In the genomic region with DNA sequence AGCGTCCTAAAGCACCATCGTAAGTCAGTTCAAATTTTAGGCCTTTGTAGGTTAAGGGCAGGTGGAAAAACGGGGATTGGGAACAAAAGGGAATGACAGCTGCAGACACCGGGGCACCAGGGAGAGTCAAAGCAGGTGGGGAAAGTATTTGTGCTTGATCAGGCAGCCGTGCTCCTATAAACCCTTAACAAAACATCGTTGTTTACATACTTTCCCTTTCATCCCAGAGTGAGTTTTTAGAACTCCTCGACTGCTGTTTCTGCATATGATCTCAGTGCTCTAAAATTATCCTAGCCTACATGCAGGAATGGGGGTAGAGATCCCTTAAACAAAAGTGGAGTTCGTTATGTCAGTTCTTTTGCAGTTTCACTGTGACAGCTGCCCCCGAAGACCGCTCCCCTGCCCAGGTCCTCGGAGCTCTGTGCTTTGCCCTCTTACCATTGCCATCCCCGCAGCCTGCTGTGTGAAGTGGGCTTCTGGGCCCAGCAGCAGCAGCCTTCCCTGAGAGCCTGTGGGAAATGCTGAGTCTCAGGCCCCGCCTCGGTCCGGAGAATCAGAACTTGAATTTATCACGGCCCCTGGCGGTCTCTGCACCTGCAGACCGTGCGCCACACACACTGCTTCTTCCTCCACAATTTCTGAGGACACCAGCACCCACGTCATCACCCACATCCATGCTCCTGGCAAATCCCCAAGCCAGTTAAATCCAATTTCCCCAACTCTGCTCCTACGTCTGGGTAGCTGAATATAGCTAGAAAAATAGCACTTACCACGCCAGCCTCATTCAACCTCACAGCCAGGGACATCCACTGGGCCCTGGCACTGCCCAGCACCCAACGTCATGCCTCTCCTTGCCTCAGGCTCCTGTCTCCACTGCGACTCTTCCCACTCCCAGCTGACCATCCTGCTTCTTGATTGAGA, we compare ENCODE assay signal across 12 cellular contexts.
DNase-seq lines count a peak whose midpoint lies in the region; ATAC-seq and TF ChIP-seq lines count a peak whose summit lies in the region.
"Had no signal": no experiment of that assay in that cellular context is flagged by ENCODE, and none has a peak within 500 bp of the region (broad histone marks: within the 10 kb centered on the region; RNA-seq: fewer than 3 reads in every experiment).

No MANE protein-coding gene starts in this region.

- no peaks in the 10 kb centered on the region for H3K36me3 ChIP-seq in endodermal cell (ENCODE audit: control insufficient read depth, insufficient read depth, low read length)

- WGBS in endodermal cell (ENCODE audit: insufficient coverage in 1 of 2, insufficient read length in 1 of 2), 2 experiments = 81 to 82% methylated on average over 14 to 24 of the region's 24 CpGs

- no peak overlapping the region for H3K27ac ChIP-seq in endodermal cell (ENCODE audit: low read depth, low read length)

- H3K9ac ChIP-seq in endodermal cell (ENCODE audit: extremely low read depth, low read length, poor library complexity, severe bottlenecking) = no peak overlapping the region

- H3K9me3 ChIP-seq in endodermal cell (ENCODE audit: control insufficient read depth, low read length) = no peaks in the 10 kb centered on the region

- H3K36me3 Mint-ChIP-seq in endodermal cell (ENCODE audit: low read depth) = no peaks in the 10 kb centered on the region
- H3K36me3 Mint-ChIP-seq in natural killer cell treated with Interleukin-12 subunit alpha and Interleukin-12 subunit beta and Interleukin-15 and Interleukin-18, amount 100 ng/mL, for 72 hours = no peaks in the 10 kb centered on the region
- H3K36me3 Mint-ChIP-seq: CD4-positive, alpha-beta memory T cell had no signal

- H3K9me3 Mint-ChIP-seq in endodermal cell = no peaks in the 10 kb centered on the region
- H3K9me3 Mint-ChIP-seq in natural killer cell treated with Interleukin-12 subunit alpha and Interleukin-12 subunit beta and Interleukin-15 and Interleukin-18, amount 100 ng/mL, for 72 hours = no peaks in the 10 kb centered on the region

- H3K27me3 ChIP-seq in endodermal cell (ENCODE audit: control insufficient read depth, insufficient read depth, low read length, poor library complexity, severe bottlenecking) = peaks cover 20% of the 10 kb centered on the region

- no peak for ATAC-seq in GM21619 (IDR thresholded peaks at IDR 0.05; ENCODE audit: unreplicated experiment)
- no peak for ATAC-seq in natural killer cell treated with Interleukin-12 subunit alpha and Interleukin-12 subunit beta and Interleukin-15 and Interleukin-18, amount 100 ng/mL, for 72 hours
- ATAC-seq: activated T-cell treated with anti-CD3 and anti-CD28 coated beads, Interleukin-2, amount 50 U/mL, for 72 hours had no signal

- peaks cover 38% of the 10 kb centered on the region for H3K27me3 Mint-ChIP-seq in endodermal cell (ENCODE audit: insufficient read depth)
- peaks cover 8 to 12% of the 10 kb centered on the region in 2 donors for H3K27me3 Mint-ChIP-seq in natural killer cell treated with Interleukin-12 subunit alpha and Interleukin-12 subunit beta and Interleukin-15 and Interleukin-18, amount 100 ng/mL, for 72 hours

- peak; percentile 98 for DNase-seq in NCI-H1105 treated with DMSO at 0.1 percent for 48 hours (lab: John Stamatoyannopoulos, UW)
- peak; percentile 80 for DNase-seq in NCI-H2196 (lab: John Stamatoyannopoulos, UW; ENCODE audit: unreplicated experiment)
- DNase-seq in endodermal cell = peak; percentile 33
- DNase-seq in superior temporal gyrus (ENCODE audit: extremely low spot score) = peak; percentile 32
- no peak for DNase-seq in T-helper 2 cell
- DNase-seq in natural killer cell treated with Interleukin-12 subunit alpha and Interleukin-12 subunit beta and Interleukin-15 and Interleukin-18, amount 100 ng/mL, for 72 hours (ENCODE audit: low spot score) = no peak
- DNase-seq: activated CD4-positive, alpha-beta T cell treated with anti-CD3 and anti-CD28 coated beads for 1 hour; activated T-cell treated with anti-CD3 and anti-CD28 coated beads, Interleukin-2, amount 50 U/mL, for 72 hours; CD4-positive, alpha-beta memory T cell; effector memory CD4-positive, alpha-beta T cell; kidney had no signal

- H3K4me3 ChIP-seq in endodermal cell (ENCODE audit: low read length) = no peak overlapping the region

- no peak overlapping the region for H3K27ac Mint-ChIP-seq in endodermal cell
- no peak overlapping the region for H3K27ac Mint-ChIP-seq in natural killer cell treated with Interleukin-12 subunit alpha and Interleukin-12 subunit beta and Interleukin-15 and Interleukin-18, amount 100 ng/mL, for 72 hours
- H3K27ac Mint-ChIP-seq: activated T-cell treated with anti-CD3 and anti-CD28 coated beads, Interleukin-2, amount 50 U/mL, for 72 hours; CD4-positive, alpha-beta memory T cell had no signal

- no peaks in the 10 kb centered on the region for H3K4me1 Mint-ChIP-seq in endodermal cell
- no peaks in the 10 kb centered on the region for H3K4me1 Mint-ChIP-seq in natural killer cell treated with Interleukin-12 subunit alpha and Interleukin-12 subunit beta and Interleukin-15 and Interleukin-18, amount 100 ng/mL, for 72 hours (ENCODE audit: low read depth in 2 of 2)

- no peak overlapping the region for H3K4me3 Mint-ChIP-seq in endodermal cell
- H3K4me3 Mint-ChIP-seq in natural killer cell treated with Interleukin-12 subunit alpha and Interleukin-12 subunit beta and Interleukin-15 and Interleukin-18, amount 100 ng/mL, for 72 hours = no peak overlapping the region
- H3K4me3 Mint-ChIP-seq: activated T-cell treated with anti-CD3 and anti-CD28 coated beads, Interleukin-2, amount 50 U/mL, for 72 hours; CD4-positive, alpha-beta memory T cell had no signal

- H3K4me1 ChIP-seq in endodermal cell (ENCODE audit: control insufficient read depth, insufficient read depth, low read length) = no peaks in the 10 kb centered on the region

- no peak for TF ChIP-seq CTCF in endodermal cell (conservative IDR thresholded peaks at IDR 0.05)

Comparison
In these comparisons a context has a peak if more than half of its experiments do, and no peak if none do; other contexts are left out.
1. DNase-seq: peak in NCI-H1105 treated with DMSO at 0.1 percent for 48 hours (single experiment), NCI-H2196 (single experiment), endodermal cell (single experiment) and superior temporal gyrus (single experiment); none in T-helper 2 cell (0 of 5) and natural killer cell treated with Interleukin-12 subunit alpha and Interleukin-12 subunit beta and Interleukin-15 and Interleukin-18, amount 100 ng/mL, for 72 hours (single experiment).